ENCODE assay signal across 13 cellular contexts in the genomic region with DNA sequence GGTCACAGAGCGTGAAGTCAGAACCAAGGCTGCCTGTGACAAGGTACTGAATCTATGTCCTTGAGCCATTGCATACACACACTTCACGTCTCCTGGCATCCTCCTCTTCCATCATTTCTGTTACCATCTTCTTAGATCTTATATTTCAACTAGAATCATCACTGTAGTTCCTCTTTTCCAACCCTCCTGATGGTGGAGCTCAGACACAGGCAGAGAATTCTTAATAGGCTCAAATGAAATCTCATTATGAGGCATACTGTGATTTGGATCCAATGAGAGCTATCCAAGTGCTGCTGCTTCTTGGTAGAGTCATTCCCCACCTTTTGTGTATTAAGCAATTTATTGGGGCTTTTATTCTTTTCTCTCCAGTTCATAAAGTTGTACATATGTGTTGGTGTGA.
DNase-seq lines count a peak whose midpoint lies in the region; ATAC-seq, FAIRE-seq and TF ChIP-seq lines count a peak whose summit lies in the region.
"Had no signal": no experiment of that assay in that cellular context is flagged by ENCODE, and none has a peak within 500 bp of the region (broad histone marks: within the 10 kb centered on the region; RNA-seq: fewer than 3 reads in every experiment).

No MANE protein-coding gene starts in this region.

- H2BK12ac ChIP-seq in mesenchymal stem cell (ENCODE audit: low read length in 2 of 2), result no peak overlapping the region

- no peak for TF ChIP-seq EP300 in A549 (IDR thresholded peaks at IDR 0.05)

- ATAC-seq in A549 (no peak; a peak in 1 of 6 replicates), GM23338 (peak; percentile 68), GM18520 (IDR thresholded peaks at IDR 0.05; ENCODE audit: unreplicated experiment) (no peak), HG02798 (IDR thresholded peaks at IDR 0.05; ENCODE audit: poor library complexity, unreplicated experiment) (no peak), GM21447 (IDR thresholded peaks at IDR 0.05; ENCODE audit: unreplicated experiment) (no peak)

- H3K4me1 ChIP-seq in A549, result no peaks in the 10 kb centered on the region
- no peaks in the 10 kb centered on the region for H3K4me1 ChIP-seq in GM23338 (ENCODE audit: insufficient read depth)
- no peaks in the 10 kb centered on the region for H3K4me1 ChIP-seq in mesenchymal stem cell (ENCODE audit: control insufficient read depth, insufficient read depth, low read depth, low read length)
- H3K4me1 ChIP-seq: spleen had no signal

- no peak for FAIRE-seq in A549 (lab: Jason Lieb, UNC)

- H3K14ac ChIP-seq in mesenchymal stem cell (ENCODE audit: low read length in 2 of 2), result no peak overlapping the region

- WGBS in A549 (ENCODE audit: missing lambda C conversion rate), result 22% methylated on average over 2 of the region's 2 CpGs
- WGBS in mesenchymal stem cell, result 72% methylated on average over 2 of the region's 2 CpGs

- H3K9ac ChIP-seq in mesenchymal stem cell (ENCODE audit: low read length), result no peak overlapping the region

- H3K27me3 ChIP-seq in GM23338 (ENCODE audit: insufficient read depth), result no peaks in the 10 kb centered on the region
- H3K27me3 ChIP-seq in mesenchymal stem cell (ENCODE audit: control insufficient read depth in 1 of 2, insufficient read depth in 1 of 2, low read length in 2 of 2), result peaks cover 3 to 7% of the 10 kb centered on the region in 2 experiments
- H3K27me3 ChIP-seq: spleen had no signal

- H3K9me3 ChIP-seq in A549, result no peaks in the 10 kb centered on the region
- H3K9me3 ChIP-seq in mesenchymal stem cell (ENCODE audit: control insufficient read depth, low read length), result no peaks in the 10 kb centered on the region
- H3K9me3 ChIP-seq: spleen had no signal

- no peak overlapping the region for H3K23ac ChIP-seq in mesenchymal stem cell (ENCODE audit: low read length in 2 of 2)

- H3F3A ChIP-seq in GM23338 (replicated peaks; ENCODE audit: low read depth), result no peaks in the 10 kb centered on the region

- CTCF ChIA-PET in A549 (lab: Yijun Ruan, JAX), result interaction anchor here (0.6 kb wide), 1 partner anchor 1149 kb away, joined by 3 read pairs; no protein-coding TSS in a partner anchor

- no peaks in the 10 kb centered on the region for H4K20me1 ChIP-seq in GM23338 (replicated peaks; ENCODE audit: insufficient read depth)

- H2BK5ac ChIP-seq in mesenchymal stem cell (ENCODE audit: low read depth, low read length, poor library complexity, severe bottlenecking), result no peak overlapping the region

- H3K4me3 ChIP-seq in A549, result no peak overlapping the region
- H3K4me3 ChIP-seq in GM23338, result no peak overlapping the region
- no peak overlapping the region for H3K4me3 ChIP-seq in mesenchymal stem cell (ENCODE audit: insufficient read depth in 1 of 2, low read depth in 1 of 2, low read length in 2 of 2)
- H3K4me3 ChIP-seq: coronary artery, spleen had no signal

- DNase-seq in A549 (ENCODE audit: low read depth in 1 of 2, low spot score in 1 of 2) (peak in 1 of 2 experiments; percentile 8), GM23338 (ENCODE audit: low spot score) (peak; percentile 61), NCI-H748 treated with DMSO at 0.1 percent for 48 hours (lab: John Stamatoyannopoulos, UW) (peak; percentile 47), chondrocyte (ENCODE audit: low spot score) (no peak), mesenchymal stem cell (no peak)
- DNase-seq: CD4-positive, alpha-beta memory T cell; NCI-H1048; spleen had no signal

- no peaks in the 10 kb centered on the region; the same call in 2 of the 3 replicates for H3K9me3 Mint-ChIP-seq in GM23338
- no peaks in the 10 kb centered on the region for H3K9me3 Mint-ChIP-seq in chondrocyte (ENCODE audit: low read depth)
- H3K9me3 Mint-ChIP-seq: activated T-helper 1 cell treated with anti-CD3 and anti-CD28 coated beads, Interleukin-12 subunit alpha, Interleukin-12 subunit beta, Interleukin-2, Interleukin-4 antibody, amounts not matched to agents 30 ng/mL and 10 ng/mL and 1 ng/mL, durations not matched to agents 14 hours and 24 hours and 36 hours; CD4-positive, alpha-beta memory T cell had no signal

- no peaks in the 10 kb centered on the region for H3K36me3 Mint-ChIP-seq in GM23338 (ENCODE audit: low read depth)
- H3K36me3 Mint-ChIP-seq in chondrocyte (ENCODE audit: low read depth), result no peaks in the 10 kb centered on the region
- H3K36me3 Mint-ChIP-seq: CD4-positive, alpha-beta memory T cell had no signal

- H3K4ac ChIP-seq in mesenchymal stem cell (ENCODE audit: low read depth in 1 of 2, low read length in 2 of 2), result no peak overlapping the region

- H2BK15ac ChIP-seq in mesenchymal stem cell (ENCODE audit: low read depth, poor library complexity, severe bottlenecking), result no peak overlapping the region

- no peak overlapping the region for H2BK120ac ChIP-seq in mesenchymal stem cell (ENCODE audit: low read depth, low read length)

- no peak for TF ChIP-seq POLR2A in A549 (IDR thresholded peaks at IDR 0.05; ENCODE audit: low read length)

- TF ChIP-seq RAD21 in A549 (conservative IDR thresholded peaks at IDR 0.05 in 1 of 2, IDR thresholded peaks at IDR 0.05 in 1 of 2), result peak; percentile 14 to 31; a peak in 2 of 5 replicates

- H3K4me2 ChIP-seq in A549 (no peak overlapping the region), GM23338 (no peak overlapping the region), mesenchymal stem cell (ENCODE audit: low read length, poor library complexity, severe bottlenecking) (no peak overlapping the region)

- H3K27ac ChIP-seq in A549, result no peak overlapping the region
- no peak overlapping the region for H3K27ac ChIP-seq in GM23338 (ENCODE audit: low read depth)
- H3K27ac ChIP-seq in mesenchymal stem cell (ENCODE audit: low read length, poor library complexity, severe bottlenecking), result no peak overlapping the region
- H3K27ac ChIP-seq: coronary artery, spleen had no signal

- H2AK5ac ChIP-seq in mesenchymal stem cell (ENCODE audit: low read length, severe bottlenecking), result no peak overlapping the region

- no peak overlapping the region for H3K4me3 Mint-ChIP-seq in GM23338
- no peak overlapping the region for H3K4me3 Mint-ChIP-seq in chondrocyte (ENCODE audit: unreplicated experiment)
- H3K4me3 Mint-ChIP-seq: activated T-helper 1 cell treated with anti-CD3 and anti-CD28 coated beads, Interleukin-12 subunit alpha, Interleukin-12 subunit beta, Interleukin-2, Interleukin-4 antibody, amounts not matched to agents 30 ng/mL and 10 ng/mL and 1 ng/mL, durations not matched to agents 14 hours and 24 hours and 36 hours; CD4-positive, alpha-beta memory T cell had no signal

- H4K91ac ChIP-seq in mesenchymal stem cell (ENCODE audit: low read length), result no peak overlapping the region

- TF ChIP-seq CTCF in A549 (IDR thresholded peaks at IDR 0.05) (no peak), GM23338 (conservative IDR thresholded peaks at IDR 0.05; ENCODE audit: low read depth in 2 of 2) (peak; percentile 60 to 72), chondrocyte (IDR thresholded peaks at IDR 0.05) (peak; percentile 49)

- 0 out of 2 replicates have a peak, but pooled peaks cover 3% of the 10 kb centered on the region for H3K9me2 ChIP-seq in GM23338 (ENCODE audit: insufficient read depth)

- peaks cover 8% of the 10 kb centered on the region; the same call in 2 of the 3 replicates for H3K4me1 Mint-ChIP-seq in GM23338
- no peaks in the 10 kb centered on the region for H3K4me1 Mint-ChIP-seq in chondrocyte (ENCODE audit: low read depth)
- H3K4me1 Mint-ChIP-seq: CD4-positive, alpha-beta memory T cell had no signal

- no peak overlapping the region for H2AFZ ChIP-seq in GM23338
- no peak overlapping the region for H2AFZ ChIP-seq in mesenchymal stem cell (ENCODE audit: low read depth, low read length)

- POLR2A ChIA-PET in A549 (lab: Yijun Ruan, JAX), result no interaction called here

- H3K36me3 ChIP-seq in GM23338 (ENCODE audit: insufficient read depth), result no peaks in the 10 kb centered on the region
- no peaks in the 10 kb centered on the region for H3K36me3 ChIP-seq in mesenchymal stem cell (ENCODE audit: control insufficient read depth in 1 of 2, insufficient read depth in 2 of 2, low read depth in 1 of 2, low read length in 2 of 2)
- H3K36me3 ChIP-seq: spleen had no signal

- no peak overlapping the region for H3K18ac ChIP-seq in mesenchymal stem cell (ENCODE audit: low read depth in 1 of 2, low read length in 2 of 2)

- H4K8ac ChIP-seq in mesenchymal stem cell (ENCODE audit: low read length), result no peak overlapping the region

- no peaks in the 10 kb centered on the region for H3K27me3 Mint-ChIP-seq in GM23338 (ENCODE audit: insufficient read depth, low read depth, poor library complexity)
- no peaks in the 10 kb centered on the region for H3K27me3 Mint-ChIP-seq in chondrocyte (ENCODE audit: low read depth)
- H3K27me3 Mint-ChIP-seq: CD4-positive, alpha-beta memory T cell had no signal

- H3K79me1 ChIP-seq in mesenchymal stem cell (replicated peaks; ENCODE audit: low read length, poor library complexity, severe bottlenecking), result no peaks in the 10 kb centered on the region

- H3K27ac Mint-ChIP-seq in GM23338 (no peak overlapping the region), chondrocyte (ENCODE audit: unreplicated experiment) (no peak overlapping the region)
- H3K27ac Mint-ChIP-seq: activated T-helper 1 cell treated with anti-CD3 and anti-CD28 coated beads, Interleukin-12 subunit alpha, Interleukin-12 subunit beta, Interleukin-2, Interleukin-4 antibody, amounts not matched to agents 30 ng/mL and 10 ng/mL and 1 ng/mL, durations not matched to agents 14 hours and 24 hours and 36 hours; CD4-positive, alpha-beta memory T cell had no signal

- no peaks in the 10 kb centered on the region for H3K79me2 ChIP-seq in GM23338 (replicated peaks; ENCODE audit: insufficient read depth)

TF ChIP-seq in A549, 52 proteins besides CTCF, POLR2A, EP300 and RAD21 (continues in another document):
- TF ChIP-seq POLR2AphosphoS2 (conservative IDR thresholded peaks at IDR 0.05; ENCODE audit: low read length) (no peak), RARB (CRISPR knock-in tag; IDR thresholded peaks at IDR 0.05) (no peak), ZC3H11A (IDR thresholded peaks at IDR 0.05) (no peak), HOXA7 (CRISPR knock-in tag; IDR thresholded peaks at IDR 0.05) (no peak), CBX2 (IDR thresholded peaks at IDR 0.05; ENCODE audit: borderline replicate concordance, low read depth) (no peak), CBX8 (IDR thresholded peaks at IDR 0.05) (no peak), MAFK (IDR thresholded peaks at IDR 0.05; ENCODE audit: partially characterized antibody) (no peak), KDM1A (IDR thresholded peaks at IDR 0.05; ENCODE audit: low read depth) (no peak)

TF ChIP-seq in GM23338, 12 proteins besides CTCF, POLR2A, EP300 and RAD21 (continues in another document):
- TF ChIP-seq EZH2phosphoT487 (IDR thresholded peaks at IDR 0.05; ENCODE audit: unreplicated experiment) (no peak), ZNF114 (CRISPR knock-in tag; IDR thresholded peaks at IDR 0.05) (no peak), ZNF331 (CRISPR knock-in tag; IDR thresholded peaks at IDR 0.05; ENCODE audit: low read depth) (no peak)
- TF ChIP-seq, protein P1, sequence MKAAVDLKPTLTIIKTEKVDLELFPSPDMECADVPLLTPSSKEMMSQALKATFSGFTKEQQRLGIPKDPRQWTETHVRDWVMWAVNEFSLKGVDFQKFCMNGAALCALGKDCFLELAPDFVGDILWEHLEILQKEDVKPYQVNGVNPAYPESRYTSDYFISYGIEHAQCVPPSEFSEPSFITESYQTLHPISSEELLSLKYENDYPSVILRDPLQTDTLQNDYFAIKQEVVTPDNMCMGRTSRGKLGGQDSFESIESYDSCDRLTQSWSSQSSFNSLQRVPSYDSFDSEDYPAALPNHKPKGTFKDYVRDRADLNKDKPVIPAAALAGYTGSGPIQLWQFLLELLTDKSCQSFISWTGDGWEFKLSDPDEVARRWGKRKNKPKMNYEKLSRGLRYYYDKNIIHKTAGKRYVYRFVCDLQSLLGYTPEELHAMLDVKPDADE (IDR thresholded peaks at IDR 0.05), result no peak

Comparison
In these comparisons a context has a peak if more than half of its experiments do, and no peak if none do; other contexts are left out.
1. DNase-seq: peak in GM23338 (single experiment) and NCI-H748 treated with DMSO at 0.1 percent for 48 hours (single experiment); none in chondrocyte (single experiment) and mesenchymal stem cell (single experiment).